Comparison of ENCODE assay signal across 1 cellular context in the genomic region with DNA sequence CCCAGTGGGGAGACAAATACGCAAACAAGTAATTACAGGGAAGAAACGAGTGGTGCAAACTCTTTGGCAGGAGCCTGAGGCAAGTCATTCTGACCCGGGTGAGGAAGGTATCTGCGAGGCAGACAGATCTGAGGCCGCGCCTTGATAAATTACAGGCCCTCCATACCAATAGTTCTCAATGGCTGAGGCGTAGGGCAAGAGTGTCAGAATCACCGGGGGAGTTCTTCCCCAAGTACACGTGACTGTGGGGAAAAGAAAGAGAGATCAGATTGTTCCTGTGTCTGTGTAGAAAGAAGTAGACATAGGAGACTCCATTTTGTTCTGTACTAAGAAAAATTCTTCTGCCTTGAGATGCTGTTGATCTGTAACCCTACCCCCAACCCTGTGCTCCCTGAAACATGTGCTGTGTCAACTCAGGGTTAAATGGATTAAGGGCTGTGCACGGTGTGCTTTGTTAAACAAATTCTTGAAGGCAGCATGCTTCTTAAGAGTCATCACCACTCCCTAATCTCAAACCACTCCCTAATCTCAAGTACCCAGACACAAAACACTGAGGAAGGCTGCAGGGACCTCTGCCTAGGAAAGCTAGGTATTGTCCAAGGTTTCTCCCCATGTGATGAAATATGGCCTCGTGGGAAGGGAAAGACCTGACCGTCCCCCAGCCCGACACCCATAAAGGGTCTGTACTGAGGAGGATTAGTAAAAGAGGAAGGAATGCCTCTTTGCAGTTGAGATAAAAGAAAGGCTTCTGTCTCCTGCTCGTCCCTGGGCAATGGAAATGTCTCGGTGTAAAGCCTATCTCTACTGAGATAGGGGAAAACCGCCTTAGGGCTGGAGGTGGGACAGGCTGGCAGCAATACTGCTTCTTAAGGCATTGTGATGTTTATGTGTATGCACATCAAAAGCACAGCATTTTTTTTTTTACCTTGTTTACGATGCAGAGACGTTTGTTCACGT.
A peak's percentile ranks its signal among the peaks of the same experiment; 100 is the strongest.
TF ChIP-seq lines count a peak whose summit lies in the region.
"Not testable (repeated sequence)": the region's sequence is repeated elsewhere in the genome, so short reads cannot be mapped to it uniquely, and the experiment has no call there.

No MANE protein-coding gene starts in this region.

TF ChIP-seq in K562, 482 proteins besides CTCF, POLR2A, EP300 and RAD21 (continues in another document):
- TF ChIP-seq ILK (tag; IDR thresholded peaks at IDR 0.05; ENCODE audit: borderline replicate concordance, low read depth) (peak; percentile 89), POLR2AphosphoS5 (IDR thresholded peaks at IDR 0.05; ENCODE audit: control insufficient read depth, insufficient read depth, low read depth, low read length) (0 out of 2 replicates have a peak, but pooled peaks have one; percentile 40), TOE1 (IDR thresholded peaks at IDR 0.05; ENCODE audit: borderline replicate concordance) (peak; percentile 68; the same call in 1 of the 2 replicates), CHD4 (IDR thresholded peaks at IDR 0.05; ENCODE audit: insufficient read depth, insufficient replicate concordance, low read depth, low read length, poor library complexity, severe bottlenecking) (peak; percentile 89), ZNF695 (CRISPR knock-in tag; IDR thresholded peaks at IDR 0.05) (peak; percentile 88), RBBP5 (IDR thresholded peaks at IDR 0.05; ENCODE audit: borderline replicate concordance, insufficient read depth, low read length, poor library complexity, severe bottlenecking) (peak; percentile 76), HDAC1 (IDR thresholded peaks at IDR 0.05) (peak; percentile 70 to 74; a peak in 2 of 4 replicates), TRIM24 (IDR thresholded peaks at IDR 0.05) (peak; percentile 16 to 40; a peak in 2 of 4 replicates), MEIS2 (IDR thresholded peaks at IDR 0.05; ENCODE audit: partially characterized antibody) (peak; percentile 49), MAFF (IDR thresholded peaks at IDR 0.05; ENCODE audit: low read length) (peak; percentile 7; the same call in 1 of the 2 replicates), ZNF253 (CRISPR knock-in tag; conservative IDR thresholded peaks at IDR 0.05) (0 out of 2 replicates have a peak, but pooled peaks have one; percentile 10), NFE2 (IDR thresholded peaks at IDR 0.05; ENCODE audit: low read depth) (peak; percentile 25; the same call in 1 of the 2 replicates)
- TF ChIP-seq, protein P1, sequence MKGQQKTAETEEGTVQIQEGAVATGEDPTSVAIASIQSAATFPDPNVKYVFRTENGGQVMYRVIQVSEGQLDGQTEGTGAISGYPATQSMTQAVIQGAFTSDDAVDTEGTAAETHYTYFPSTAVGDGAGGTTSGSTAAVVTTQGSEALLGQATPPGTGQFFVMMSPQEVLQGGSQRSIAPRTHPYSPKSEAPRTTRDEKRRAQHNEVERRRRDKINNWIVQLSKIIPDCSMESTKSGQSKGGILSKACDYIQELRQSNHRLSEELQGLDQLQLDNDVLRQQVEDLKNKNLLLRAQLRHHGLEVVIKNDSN (CRISPR knock-in tag; IDR thresholded peaks at IDR 0.05) = peak; percentile 67
- not testable (repeated sequence) for TF ChIP-seq TOE1 (CRISPR knock-in tag; IDR thresholded peaks at IDR 0.05; ENCODE audit: borderline replicate concordance, low read depth)
- TF ChIP-seq, protein P2, sequence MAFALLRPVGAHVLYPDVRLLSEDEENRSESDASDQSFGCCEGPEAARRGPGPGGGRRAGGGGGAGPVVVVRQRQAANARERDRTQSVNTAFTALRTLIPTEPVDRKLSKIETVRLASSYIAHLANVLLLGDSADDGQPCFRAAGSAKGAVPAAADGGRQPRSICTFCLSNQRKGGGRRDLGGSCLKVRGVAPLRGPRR (CRISPR knock-in tag; IDR thresholded peaks at IDR 0.05) = peak; percentile 91; the same call in 1 of the 2 replicates
- TF ChIP-seq, protein P3, sequence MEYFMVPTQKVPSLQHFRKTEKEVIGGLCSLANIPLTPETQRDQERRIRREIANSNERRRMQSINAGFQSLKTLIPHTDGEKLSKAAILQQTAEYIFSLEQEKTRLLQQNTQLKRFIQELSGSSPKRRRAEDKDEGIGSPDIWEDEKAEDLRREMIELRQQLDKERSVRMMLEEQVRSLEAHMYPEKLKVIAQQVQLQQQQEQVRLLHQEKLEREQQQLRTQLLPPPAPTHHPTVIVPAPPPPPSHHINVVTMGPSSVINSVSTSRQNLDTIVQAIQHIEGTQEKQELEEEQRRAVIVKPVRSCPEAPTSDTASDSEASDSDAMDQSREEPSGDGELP (CRISPR knock-in tag; IDR thresholded peaks at IDR 0.05; ENCODE audit: borderline replicate concordance) = 0 out of 2 replicates have a peak, but pooled peaks have one; percentile 22
- TF ChIP-seq, protein P4, sequence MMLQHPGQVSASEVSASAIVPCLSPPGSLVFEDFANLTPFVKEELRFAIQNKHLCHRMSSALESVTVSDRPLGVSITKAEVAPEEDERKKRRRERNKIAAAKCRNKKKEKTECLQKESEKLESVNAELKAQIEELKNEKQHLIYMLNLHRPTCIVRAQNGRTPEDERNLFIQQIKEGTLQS (IDR thresholded peaks at IDR 0.05) = peak; percentile 67; the same call in 1 of the 2 replicates
- TF ChIP-seq, protein P4 (CRISPR knock-in tag; conservative IDR thresholded peaks at IDR 0.05) = not testable (repeated sequence)
- TF ChIP-seq, protein P5, sequence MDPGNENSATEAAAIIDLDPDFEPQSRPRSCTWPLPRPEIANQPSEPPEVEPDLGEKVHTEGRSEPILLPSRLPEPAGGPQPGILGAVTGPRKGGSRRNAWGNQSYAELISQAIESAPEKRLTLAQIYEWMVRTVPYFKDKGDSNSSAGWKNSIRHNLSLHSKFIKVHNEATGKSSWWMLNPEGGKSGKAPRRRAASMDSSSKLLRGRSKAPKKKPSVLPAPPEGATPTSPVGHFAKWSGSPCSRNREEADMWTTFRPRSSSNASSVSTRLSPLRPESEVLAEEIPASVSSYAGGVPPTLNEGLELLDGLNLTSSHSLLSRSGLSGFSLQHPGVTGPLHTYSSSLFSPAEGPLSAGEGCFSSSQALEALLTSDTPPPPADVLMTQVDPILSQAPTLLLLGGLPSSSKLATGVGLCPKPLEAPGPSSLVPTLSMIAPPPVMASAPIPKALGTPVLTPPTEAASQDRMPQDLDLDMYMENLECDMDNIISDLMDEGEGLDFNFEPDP (CRISPR knock-in tag; IDR thresholded peaks at IDR 0.05) = 0 out of 2 replicates have a peak, but pooled peaks have one; percentile 23
- TF ChIP-seq, protein P6, sequence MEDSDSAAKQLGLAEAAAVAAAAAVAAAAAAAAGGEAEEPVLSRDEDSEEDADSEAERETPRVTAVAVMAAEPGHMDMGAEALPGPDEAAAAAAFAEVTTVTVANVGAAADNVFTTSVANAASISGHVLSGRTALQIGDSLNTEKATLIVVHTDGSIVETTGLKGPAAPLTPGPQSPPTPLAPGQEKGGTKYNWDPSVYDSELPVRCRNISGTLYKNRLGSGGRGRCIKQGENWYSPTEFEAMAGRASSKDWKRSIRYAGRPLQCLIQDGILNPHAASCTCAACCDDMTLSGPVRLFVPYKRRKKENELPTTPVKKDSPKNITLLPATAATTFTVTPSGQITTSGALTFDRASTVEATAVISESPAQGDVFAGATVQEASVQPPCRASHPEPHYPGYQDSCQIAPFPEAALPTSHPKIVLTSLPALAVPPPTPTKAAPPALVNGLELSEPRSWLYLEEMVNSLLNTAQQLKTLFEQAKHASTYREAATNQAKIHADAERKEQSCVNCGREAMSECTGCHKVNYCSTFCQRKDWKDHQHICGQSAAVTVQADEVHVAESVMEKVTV (CRISPR knock-in tag; IDR thresholded peaks at IDR 0.05) = 0 out of 2 replicates have a peak, but pooled peaks have one; percentile 47
- TF ChIP-seq, protein P7, sequence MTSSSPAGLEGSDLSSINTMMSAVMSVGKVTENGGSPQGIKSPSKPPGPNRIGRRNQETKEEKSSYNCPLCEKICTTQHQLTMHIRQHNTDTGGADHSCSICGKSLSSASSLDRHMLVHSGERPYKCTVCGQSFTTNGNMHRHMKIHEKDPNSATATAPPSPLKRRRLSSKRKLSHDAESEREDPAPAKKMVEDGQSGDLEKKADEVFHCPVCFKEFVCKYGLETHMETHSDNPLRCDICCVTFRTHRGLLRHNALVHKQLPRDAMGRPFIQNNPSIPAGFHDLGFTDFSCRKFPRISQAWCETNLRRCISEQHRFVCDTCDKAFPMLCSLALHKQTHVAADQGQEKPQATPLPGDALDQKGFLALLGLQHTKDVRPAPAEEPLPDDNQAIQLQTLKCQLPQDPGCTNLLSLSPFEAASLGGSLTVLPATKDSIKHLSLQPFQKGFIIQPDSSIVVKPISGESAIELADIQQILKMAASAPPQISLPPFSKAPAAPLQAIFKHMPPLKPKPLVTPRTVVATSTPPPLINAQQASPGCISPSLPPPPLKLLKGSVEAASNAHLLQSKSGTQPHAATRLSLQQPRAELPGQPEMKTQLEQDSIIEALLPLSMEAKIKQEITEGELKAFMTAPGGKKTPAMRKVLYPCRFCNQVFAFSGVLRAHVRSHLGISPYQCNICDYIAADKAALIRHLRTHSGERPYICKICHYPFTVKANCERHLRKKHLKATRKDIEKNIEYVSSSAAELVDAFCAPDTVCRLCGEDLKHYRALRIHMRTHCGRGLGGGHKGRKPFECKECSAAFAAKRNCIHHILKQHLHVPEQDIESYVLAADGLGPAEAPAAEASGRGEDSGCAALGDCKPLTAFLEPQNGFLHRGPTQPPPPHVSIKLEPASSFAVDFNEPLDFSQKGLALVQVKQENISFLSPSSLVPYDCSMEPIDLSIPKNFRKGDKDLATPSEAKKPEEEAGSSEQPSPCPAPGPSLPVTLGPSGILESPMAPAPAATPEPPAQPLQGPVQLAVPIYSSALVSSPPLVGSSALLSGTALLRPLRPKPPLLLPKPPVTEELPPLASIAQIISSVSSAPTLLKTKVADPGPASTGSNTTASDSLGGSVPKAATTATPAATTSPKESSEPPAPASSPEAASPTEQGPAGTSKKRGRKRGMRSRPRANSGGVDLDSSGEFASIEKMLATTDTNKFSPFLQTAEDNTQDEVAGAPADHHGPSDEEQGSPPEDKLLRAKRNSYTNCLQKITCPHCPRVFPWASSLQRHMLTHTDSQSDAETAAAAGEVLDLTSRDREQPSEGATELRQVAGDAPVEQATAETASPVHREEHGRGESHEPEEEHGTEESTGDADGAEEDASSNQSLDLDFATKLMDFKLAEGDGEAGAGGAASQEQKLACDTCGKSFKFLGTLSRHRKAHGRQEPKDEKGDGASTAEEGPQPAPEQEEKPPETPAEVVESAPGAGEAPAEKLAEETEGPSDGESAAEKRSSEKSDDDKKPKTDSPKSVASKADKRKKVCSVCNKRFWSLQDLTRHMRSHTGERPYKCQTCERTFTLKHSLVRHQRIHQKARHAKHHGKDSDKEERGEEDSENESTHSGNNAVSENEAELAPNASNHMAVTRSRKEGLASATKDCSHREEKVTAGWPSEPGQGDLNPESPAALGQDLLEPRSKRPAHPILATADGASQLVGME (CRISPR knock-in tag; IDR thresholded peaks at IDR 0.05) = peak; percentile 91; the same call in 1 of the 2 replicates
- TF ChIP-seq, protein P8, sequence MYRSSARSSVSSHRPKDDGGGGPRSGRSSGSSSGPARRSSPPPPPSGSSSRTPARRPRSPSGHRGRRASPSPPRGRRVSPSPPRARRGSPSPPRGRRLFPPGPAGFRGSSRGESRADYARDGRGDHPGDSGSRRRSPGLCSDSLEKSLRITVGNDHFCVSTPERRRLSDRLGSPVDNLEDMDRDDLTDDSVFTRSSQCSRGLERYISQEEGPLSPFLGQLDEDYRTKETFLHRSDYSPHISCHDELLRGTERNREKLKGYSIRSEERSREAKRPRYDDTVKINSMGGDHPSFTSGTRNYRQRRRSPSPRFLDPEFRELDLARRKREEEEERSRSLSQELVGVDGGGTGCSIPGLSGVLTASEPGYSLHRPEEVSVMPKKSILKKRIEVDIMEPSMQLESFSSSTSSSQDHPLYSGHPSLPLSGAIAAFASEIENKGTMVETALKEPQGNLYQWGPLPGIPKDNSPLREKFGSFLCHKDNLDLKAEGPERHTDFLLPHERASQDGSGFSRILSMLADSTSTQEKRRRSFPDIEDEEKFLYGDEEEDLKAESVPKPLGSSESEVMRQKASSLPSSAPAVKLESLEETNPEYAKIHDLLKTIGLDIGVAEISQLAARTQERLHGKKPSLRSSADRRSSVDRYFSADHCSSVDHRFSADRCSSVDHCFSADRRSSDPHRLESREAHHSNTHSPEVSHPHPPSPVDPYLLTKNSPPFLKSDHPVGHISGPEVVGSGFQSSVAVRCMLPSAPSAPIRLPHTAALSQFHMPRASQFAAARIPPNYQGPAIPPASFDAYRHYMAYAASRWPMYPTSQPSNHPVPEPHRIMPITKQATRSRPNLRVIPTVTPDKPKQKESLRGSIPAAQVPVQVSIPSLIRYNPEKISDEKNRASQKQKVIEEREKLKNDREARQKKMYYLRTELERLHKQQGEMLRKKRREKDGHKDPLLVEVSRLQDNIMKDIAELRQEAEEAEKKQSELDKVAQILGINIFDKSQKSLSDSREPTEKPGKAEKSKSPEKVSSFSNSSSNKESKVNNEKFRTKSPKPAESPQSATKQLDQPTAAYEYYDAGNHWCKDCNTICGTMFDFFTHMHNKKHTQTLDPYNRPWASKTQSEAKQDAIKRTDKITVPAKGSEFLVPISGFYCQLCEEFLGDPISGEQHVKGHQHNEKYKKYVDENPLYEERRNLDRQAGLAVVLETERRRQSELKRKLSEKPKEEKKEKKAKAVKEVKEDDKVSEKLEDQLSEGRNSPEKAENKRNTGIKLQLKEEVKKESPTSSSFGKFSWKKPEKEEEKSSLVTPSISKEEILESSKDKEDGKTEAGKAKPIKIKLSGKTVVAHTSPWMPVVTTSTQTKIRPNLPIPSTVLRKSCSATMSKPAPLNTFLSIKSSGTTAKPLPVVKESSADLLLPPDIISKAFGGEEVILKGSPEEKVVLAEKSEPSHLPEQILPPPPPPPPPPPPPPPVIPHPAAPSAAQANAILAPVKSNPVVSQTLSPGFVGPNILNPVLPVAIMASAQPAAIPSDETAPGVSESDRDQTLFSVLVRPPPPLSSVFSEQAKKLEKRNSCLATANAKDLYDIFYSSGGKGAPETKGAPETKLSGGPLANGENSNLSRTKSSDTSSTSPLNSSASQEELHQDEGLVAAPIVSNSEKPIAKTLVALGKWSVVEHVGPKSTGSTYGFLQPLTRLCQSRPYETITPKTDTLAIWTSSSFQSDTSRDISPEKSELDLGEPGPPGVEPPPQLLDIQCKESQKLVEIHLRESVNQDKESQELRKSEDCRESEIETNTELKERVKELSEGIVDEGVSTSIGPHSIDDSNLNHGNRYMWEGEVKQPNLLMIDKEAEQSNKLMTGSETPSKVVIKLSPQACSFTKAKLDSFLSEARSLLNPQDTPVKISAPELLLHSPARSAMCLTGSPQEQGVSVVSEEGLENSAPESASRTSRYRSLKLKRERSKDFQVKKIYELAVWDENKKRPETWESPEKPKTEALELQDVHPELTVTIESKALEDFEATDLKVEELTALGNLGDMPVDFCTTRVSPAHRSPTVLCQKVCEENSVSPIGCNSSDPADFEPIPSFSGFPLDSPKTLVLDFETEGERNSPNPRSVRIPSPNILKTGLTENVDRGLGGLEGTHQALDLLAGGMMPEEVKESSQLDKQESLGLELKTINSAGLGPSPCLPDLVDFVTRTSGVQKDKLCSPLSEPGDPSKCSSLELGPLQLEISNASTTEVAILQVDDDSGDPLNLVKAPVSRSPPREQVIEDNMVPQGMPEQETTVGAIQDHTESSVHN (IDR thresholded peaks at IDR 0.05; ENCODE audit: borderline replicate concordance in 1 of 2, low read depth in 1 of 2) = peak in 1 of 2 experiments; percentile 55; a peak in 1 of 4 replicates
